ENCODE assay signal across 27 cellular contexts in genomic region chrX:153492543-153492942, GRCh38. TPM values are rescaled to one million over a fixed set of nuclear protein-coding genes. Genes with fewer than 3 reads are reported as not detected.
"Had no signal": no experiment of that assay in that cellular context is flagged by ENCODE, and none has a peak within 500 bp of the region (broad histone marks: within the 10 kb centered on the region; RNA-seq: fewer than 3 reads in every experiment).

No MANE protein-coding gene starts in this region.

- H3K4me1 ChIP-seq: Peyer's patch had no signal

- H3K36me3 Mint-ChIP-seq: activated CD4-positive, alpha-beta memory T cell treated with anti-CD3 and anti-CD28 coated beads for 36 hours; activated naive CD4-positive, alpha-beta T cell treated with anti-CD3 and anti-CD28 coated beads, Interleukin-2, amount 50 U/mL, for 72 hours had no signal

- DNase-seq: activated B cell treated with CpG ODN at 0.5 μM for 24 hours; activated CD4-positive, alpha-beta memory T cell treated with anti-CD3 and anti-CD28 coated beads for 36 hours; activated CD4-positive, alpha-beta T cell treated with anti-CD3 and anti-CD28 coated beads for 1 hour; activated CD4-positive, alpha-beta T cell treated with anti-CD3 and anti-CD28 coated beads, Interleukin-2, amount 10 ng/mL, durations not matched to agents 24 days and 14 days; activated CD8-positive, alpha-beta memory T cell treated with anti-CD3 and anti-CD28 coated beads for 24 hours; activated effector memory CD4-positive, alpha-beta T cell treated with anti-CD3 and anti-CD28 coated beads, Interleukin-2, amount 50 U/mL, for 16 hours; activated naive CD4-positive, alpha-beta T cell treated with Interleukin-2 at 50 U/mL for 16 hours; activated naive CD8-positive, alpha-beta T cell treated with anti-CD3 and anti-CD28 coated beads, Interleukin-2, amount 50 U/mL, for 24 hours; activated T-cell treated with anti-CD3 and anti-CD28 coated beads, Interleukin-2, amount 50 U/mL, for 4 hours; amniotic stem cell; cerebellar nuclear complex; MG63; MV-4-11; NCI-H1092 treated with DMSO at 0.1 percent for 48 hours; NCI-H1417 treated with DMSO at 0.1 percent for 48 hours; NCI-H1694; NCI-H2029; NCI-H2107; NCI-H2171 treated with DMSO at 0.1 percent for 48 hours; NCI-H345; NCI-H510A; Peyer's patch; SHP77 treated with DMSO at 0.1 percent for 48 hours; T-helper 9 cell had no signal

- H3K4me3 Mint-ChIP-seq: activated B cell treated with CpG ODN at 0.5 μM for 24 hours; activated CD4-positive, alpha-beta memory T cell treated with anti-CD3 and anti-CD28 coated beads for 36 hours; activated CD4-positive, alpha-beta T cell treated with anti-CD3 and anti-CD28 coated beads, Interleukin-2, amount 10 ng/mL, durations not matched to agents 24 days and 14 days; activated naive CD8-positive, alpha-beta T cell treated with anti-CD3 and anti-CD28 coated beads, Interleukin-2, amount 50 U/mL, for 24 hours; activated T-cell treated with anti-CD3 and anti-CD28 coated beads, Interleukin-2, amount 50 U/mL, for 4 hours; T-helper 1 cell treated with Interleukin-12 subunit alpha and Interleukin-12 subunit beta and Interleukin-4 antibody, amounts not matched to agents 30 μg/mL and 1 μg/mL, for 36 hours had no signal

- H3K27me3 Mint-ChIP-seq: activated B cell treated with CpG ODN at 0.5 μM for 24 hours; activated CD4-positive, alpha-beta memory T cell treated with anti-CD3 and anti-CD28 coated beads for 36 hours had no signal

- H3K4me3 ChIP-seq: MG63, Peyer's patch had no signal

- ATAC-seq: activated naive CD4-positive, alpha-beta T cell treated with anti-CD3 and anti-CD28 coated beads, Interleukin-2, amount 50 U/mL, for 72 hours; activated naive CD8-positive, alpha-beta T cell treated with anti-CD3 and anti-CD28 coated beads, Interleukin-2, amount 50 U/mL, for 24 hours; activated T-cell treated with anti-CD3 and anti-CD28 coated beads, Interleukin-2, amount 50 U/mL, for 4 hours had no signal

- H3K27me3 ChIP-seq: MG63, Peyer's patch had no signal

- H3K4me1 Mint-ChIP-seq: activated B cell treated with CpG ODN at 0.5 μM for 24 hours; activated CD4-positive, alpha-beta T cell treated with anti-CD3 and anti-CD28 coated beads, Interleukin-2, amount 10 ng/mL, durations not matched to agents 24 days and 14 days; activated naive CD8-positive, alpha-beta T cell treated with anti-CD3 and anti-CD28 coated beads, Interleukin-2, amount 50 U/mL, for 24 hours had no signal

- H3K36me3 ChIP-seq: Peyer's patch had no signal

- H3K9me3 ChIP-seq: MG63, Peyer's patch had no signal

- H3K27ac ChIP-seq: Peyer's patch had no signal

- H3K27ac Mint-ChIP-seq: activated B cell treated with CpG ODN at 0.5 μM for 24 hours; activated CD4-positive, alpha-beta memory T cell treated with anti-CD3 and anti-CD28 coated beads for 36 hours; activated CD4-positive, alpha-beta T cell treated with anti-CD3 and anti-CD28 coated beads, Interleukin-2, amount 10 ng/mL, durations not matched to agents 24 days and 14 days; activated naive CD8-positive, alpha-beta T cell treated with anti-CD3 and anti-CD28 coated beads, Interleukin-2, amount 50 U/mL, for 24 hours; T-helper 1 cell treated with Interleukin-12 subunit alpha and Interleukin-12 subunit beta and Interleukin-4 antibody, amounts not matched to agents 30 μg/mL and 1 μg/mL, for 36 hours had no signal

RNA-seq across cellular contexts. Expression of gene BGN, which starts 2.2 kb away (rescaled TPM):
- total RNA-seq: activated B cell treated with CpG ODN at 0.5 μM for 24 hours; activated CD4-positive, alpha-beta memory T cell treated with anti-CD3 and anti-CD28 coated beads for 36 hours; activated CD4-positive, alpha-beta T cell treated with anti-CD3 and anti-CD28 coated beads, Interleukin-2, amount 10 ng/mL, durations not matched to agents 24 days and 14 days; activated naive CD4-positive, alpha-beta T cell treated with anti-CD3 and anti-CD28 coated beads, Interleukin-2, amount 50 U/mL, for 72 hours; SK-MEL-5 had no signal

RNA-seq across cellular contexts. Expression of gene ATP2B3, which starts 24.9 kb away (rescaled TPM):
- total RNA-seq: activated B cell treated with CpG ODN at 0.5 μM for 24 hours; activated CD4-positive, alpha-beta memory T cell treated with anti-CD3 and anti-CD28 coated beads for 36 hours; activated CD4-positive, alpha-beta T cell treated with anti-CD3 and anti-CD28 coated beads, Interleukin-2, amount 10 ng/mL, durations not matched to agents 24 days and 14 days; activated naive CD4-positive, alpha-beta T cell treated with anti-CD3 and anti-CD28 coated beads, Interleukin-2, amount 50 U/mL, for 72 hours; Peyer's patch had no signal
